In the genomic region with DNA sequence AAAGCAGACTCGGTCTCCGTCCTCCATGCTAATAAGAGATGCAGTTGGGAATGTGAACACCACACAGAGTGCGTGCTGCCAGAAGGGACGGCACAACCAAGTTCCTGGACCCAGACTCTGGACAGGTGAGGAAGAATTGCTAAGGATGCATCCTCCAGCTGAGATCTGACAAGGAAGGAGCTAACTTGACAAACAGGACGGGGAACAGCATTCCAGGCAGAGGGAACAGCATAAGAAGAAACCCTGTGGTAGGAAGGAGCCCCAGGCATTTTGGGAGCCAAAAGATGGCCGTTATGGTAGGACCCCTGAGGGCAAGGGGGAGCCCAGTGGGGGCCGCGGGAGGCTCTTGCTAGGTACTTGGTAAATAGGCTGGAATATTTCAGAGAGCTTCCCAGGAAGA, we compare ENCODE assay signal across 21 cellular contexts. TPM values are rescaled to one million over a fixed set of nuclear protein-coding genes. Genes with fewer than 3 reads are reported as not detected.
A peak's percentile ranks its signal among the peaks of the same experiment; 100 is the strongest.
DNase-seq lines count a peak whose midpoint lies in the region; ATAC-seq and TF ChIP-seq lines count a peak whose summit lies in the region.
"Had no signal": no experiment of that assay in that cellular context is flagged by ENCODE, and none has a peak within 500 bp of the region (broad histone marks: within the 10 kb centered on the region; RNA-seq: fewer than 3 reads in every experiment).

No MANE protein-coding gene starts in this region.

- no peak overlapping the region for H2AFZ ChIP-seq in PC-9

- no peaks in the 10 kb centered on the region for H3K9me2 ChIP-seq in PC-9 (ENCODE audit: insufficient read depth)

- peaks cover 33% of the 10 kb centered on the region for H3K36me3 Mint-ChIP-seq in activated CD4-positive, alpha-beta T cell treated with anti-CD3 and anti-CD28 coated beads, Interleukin-2, amount 10 ng/mL, durations not matched to agents 7 days and 5 days (ENCODE audit: low read depth)
- H3K36me3 Mint-ChIP-seq in activated CD4-positive, alpha-beta T cell treated with anti-CD3 and anti-CD28 coated beads for 36 hours (ENCODE audit: low read depth) = peaks cover 20% of the 10 kb centered on the region
- H3K36me3 Mint-ChIP-seq in CD14-positive monocyte = peaks cover 9 to 17% of the 10 kb centered on the region in 2 donors
- no peaks in the 10 kb centered on the region for H3K36me3 Mint-ChIP-seq in endodermal cell (ENCODE audit: low read depth)
- H3K36me3 Mint-ChIP-seq: CD8-positive, alpha-beta T cell had no signal

- peaks cover 34% of the 10 kb centered on the region for H3K79me2 ChIP-seq in PC-9 (ENCODE audit: low read depth)

- peak overlapping the region; percentile 49 for H3K4me2 ChIP-seq in PC-9

- POLR2A ChIA-PET in activated CD4-positive, alpha-beta T cell treated with anti-CD3 and anti-CD28 coated beads, Interleukin-2, amount 10 ng/mL, durations not matched to agents 7 days and 5 days (lab: Charles Lee) = no interaction called here
- POLR2A ChIA-PET in activated CD4-positive, alpha-beta T cell treated with anti-CD3 and anti-CD28 coated beads for 36 hours (lab: Charles Lee) = no interaction called here
- POLR2A ChIA-PET in PC-9 (lab: Charles Lee; ENCODE audit: unreplicated experiment) = interaction anchor here (0.7 kb wide), 1 partner anchor 741 kb away, joined by 4 read pairs; no protein-coding TSS in a partner anchor

- H3K36me3 ChIP-seq in PC-9 (ENCODE audit: low read depth) (no peaks in the 10 kb centered on the region), neutrophil (peaks cover 20% of the 10 kb centered on the region), sigmoid colon (no peaks in the 10 kb centered on the region), endodermal cell (ENCODE audit: control insufficient read depth, insufficient read depth, low read length) (no peaks in the 10 kb centered on the region)
- H3K36me3 ChIP-seq: BE2C had no signal

- intact Hi-C loops in activated CD4-positive, alpha-beta T cell treated with anti-CD3 and anti-CD28 coated beads for 36 hours (cut with DNase I, micrococcal nuclease) = loop anchor here in 1 of 2 experiments (10.0 kb wide), 3 partner anchors 376 to 656 kb away; partner anchors contain the start of genes MTMR3, NF2, UQCR10 and ZMAT5
- intact Hi-C loops in CD14-positive monocyte (cut with micrococcal nuclease) (loop anchor here in 1 of 2 donors (2.0 kb wide), 1 partner anchor 48 kb away; no protein-coding TSS in a partner anchor), PC-9 (cut with micrococcal nuclease; ENCODE audit: unreplicated experiment) (loop anchor here (10.0 kb wide), 1 partner anchor 344 kb away; the partner anchor contains the start of gene TCN2), sigmoid colon (cut with DNase I) (no loop called here)

- no peak for ATAC-seq in activated CD4-positive, alpha-beta T cell treated with anti-CD3 and anti-CD28 coated beads for 36 hours
- ATAC-seq: CD8-positive, alpha-beta T cell had no signal

- H3K9me3 ChIP-seq in PC-9 (ENCODE audit: insufficient read depth, low read depth) = no peaks in the 10 kb centered on the region
- no peaks in the 10 kb centered on the region for H3K9me3 ChIP-seq in neutrophil
- no peaks in the 10 kb centered on the region for H3K9me3 ChIP-seq in sigmoid colon
- H3K9me3 ChIP-seq in endodermal cell (ENCODE audit: control insufficient read depth, low read length) = no peaks in the 10 kb centered on the region
- H3K9me3 ChIP-seq: BE2C had no signal

- 91 to 93% methylated on average over 8 of the region's 8 CpGs for WGBS in sigmoid colon, 2 donors
- 92 to 95% methylated on average over 6 to 8 of the region's 8 CpGs for WGBS in endodermal cell (ENCODE audit: insufficient coverage in 1 of 2, insufficient read length in 1 of 2), 2 experiments

- H3K27me3 ChIP-seq in PC-9 (ENCODE audit: insufficient read depth, low read depth) = no peaks in the 10 kb centered on the region
- H3K27me3 ChIP-seq in neutrophil = no peaks in the 10 kb centered on the region
- H3K27me3 ChIP-seq in sigmoid colon = no peaks in the 10 kb centered on the region
- no peaks in the 10 kb centered on the region for H3K27me3 ChIP-seq in endodermal cell (ENCODE audit: control insufficient read depth, insufficient read depth, low read length, poor library complexity, severe bottlenecking)
- H3K27me3 ChIP-seq: BE2C had no signal

- TF ChIP-seq CTCF in CD14-positive monocyte (IDR thresholded peaks at IDR 0.05) = no peak
- TF ChIP-seq CTCF in PC-9 (conservative IDR thresholded peaks at IDR 0.05) = no peak
- no peak for TF ChIP-seq CTCF in neutrophil (IDR thresholded peaks at IDR 0.05)
- no peak for TF ChIP-seq CTCF in sigmoid colon (IDR thresholded peaks at IDR 0.05)
- TF ChIP-seq CTCF in endodermal cell (conservative IDR thresholded peaks at IDR 0.05) = no peak

- no peaks in the 10 kb centered on the region for H3K27me3 Mint-ChIP-seq in activated CD4-positive, alpha-beta T cell treated with anti-CD3 and anti-CD28 coated beads, Interleukin-2, amount 10 ng/mL, durations not matched to agents 7 days and 5 days
- H3K27me3 Mint-ChIP-seq in activated CD4-positive, alpha-beta T cell treated with anti-CD3 and anti-CD28 coated beads for 36 hours = no peaks in the 10 kb centered on the region
- H3K27me3 Mint-ChIP-seq in CD14-positive monocyte (ENCODE audit: low read depth in 3 of 3) (peaks cover 12 to 19% (median 12%) of the 10 kb centered on the region in 3 donors), endodermal cell (ENCODE audit: insufficient read depth) (peaks cover 10% of the 10 kb centered on the region)

- no peak overlapping the region for H3K9ac ChIP-seq in endodermal cell (ENCODE audit: extremely low read depth, low read length, poor library complexity, severe bottlenecking)

- H3K4me3 ChIP-seq in PC-9 (no peak overlapping the region), neutrophil (ENCODE audit: low read depth in 1 of 2, low read length in 1 of 2) (no peak overlapping the region), sigmoid colon (no peak overlapping the region), endodermal cell (ENCODE audit: low read length) (no peak overlapping the region)

- no peak for DNase-seq in activated CD4-positive, alpha-beta T cell treated with anti-CD3 and anti-CD28 coated beads, Interleukin-2, amount 10 ng/mL, durations not matched to agents 7 days and 5 days
- no peak for DNase-seq in activated CD4-positive, alpha-beta T cell treated with anti-CD3 and anti-CD28 coated beads for 36 hours
- DNase-seq in CD14-positive monocyte (ENCODE audit: low spot score) (no peak), PC-9 (peak in 1 of 2 experiments; percentile 52), sigmoid colon (no peak), endodermal cell (no peak), NAMALWA (ENCODE audit: low spot score) (no peak)
- DNase-seq: BE2C; CD8-positive, alpha-beta T cell; COR-L47; DMS153; DMS79 treated with DMSO at 0.1 percent for 48 hours; GDM1; HCEC 1CT; HFFc6 had no signal

- CTCF ChIA-PET in activated CD4-positive, alpha-beta T cell treated with anti-CD3 and anti-CD28 coated beads, Interleukin-2, amount 10 ng/mL, durations not matched to agents 7 days and 5 days (lab: Charles Lee) = interaction anchor here (0.6 to 1.7 kb wide), 5 partner anchors 9 to 1436 kb away, joined by 3 to 6 read pairs (median 3); partner anchors contain the start of gene SF3A1
- CTCF ChIA-PET in activated CD4-positive, alpha-beta T cell treated with anti-CD3 and anti-CD28 coated beads for 36 hours (lab: Charles Lee) = interaction anchor here (0.6 to 2.8 kb wide), 4 partner anchors 22 to 255 kb away, joined by 3 to 16 read pairs (median 8); partner anchors contain the start of gene CASTOR1
- CTCF ChIA-PET in PC-9 (lab: Charles Lee) = interaction anchor here (1.0 kb wide), 1 partner anchor 28 kb away, joined by 4 read pairs; no protein-coding TSS in a partner anchor

- H3F3A ChIP-seq in PC-9 (ENCODE audit: insufficient read depth, low read depth) = peaks cover 38% of the 10 kb centered on the region

- peak overlapping the region; percentile 52 for H3K27ac Mint-ChIP-seq in activated CD4-positive, alpha-beta T cell treated with anti-CD3 and anti-CD28 coated beads, Interleukin-2, amount 10 ng/mL, durations not matched to agents 7 days and 5 days
- no peak overlapping the region for H3K27ac Mint-ChIP-seq in activated CD4-positive, alpha-beta T cell treated with anti-CD3 and anti-CD28 coated beads for 36 hours
- H3K27ac Mint-ChIP-seq in CD14-positive monocyte (peak overlapping the region in 6 of 7 donors; percentile 82 to 99 (median 91)), endodermal cell (no peak overlapping the region)
- H3K27ac Mint-ChIP-seq: HFFc6 had no signal

- BruUV-seq in PC-9 (replicated peaks; lab: Mats Ljungman, UMichigan) = no TSS peak

- H3K4me3 Mint-ChIP-seq in activated CD4-positive, alpha-beta T cell treated with anti-CD3 and anti-CD28 coated beads, Interleukin-2, amount 10 ng/mL, durations not matched to agents 7 days and 5 days = no peak overlapping the region
- no peak overlapping the region for H3K4me3 Mint-ChIP-seq in activated CD4-positive, alpha-beta T cell treated with anti-CD3 and anti-CD28 coated beads for 36 hours
- H3K4me3 Mint-ChIP-seq in CD14-positive monocyte (peak overlapping the region in 1 of 2 donors; percentile 3), endodermal cell (no peak overlapping the region)
- H3K4me3 Mint-ChIP-seq: CD8-positive, alpha-beta T cell; HFFc6 had no signal

- H3K9me3 Mint-ChIP-seq in activated CD4-positive, alpha-beta T cell treated with anti-CD3 and anti-CD28 coated beads, Interleukin-2, amount 10 ng/mL, durations not matched to agents 7 days and 5 days = no peaks in the 10 kb centered on the region
- no peaks in the 10 kb centered on the region for H3K9me3 Mint-ChIP-seq in activated CD4-positive, alpha-beta T cell treated with anti-CD3 and anti-CD28 coated beads for 36 hours (ENCODE audit: low read depth)
- no peaks in the 10 kb centered on the region for H3K9me3 Mint-ChIP-seq in CD14-positive monocyte
- no peaks in the 10 kb centered on the region for H3K9me3 Mint-ChIP-seq in endodermal cell
- H3K9me3 Mint-ChIP-seq: CD8-positive, alpha-beta T cell; HFFc6 had no signal

- peaks cover 54% of the 10 kb centered on the region for H3K4me1 ChIP-seq in PC-9 (replicated peaks; ENCODE audit: insufficient read depth)
- peaks cover 73 to 82% of the 10 kb centered on the region in 2 experiments for H3K4me1 ChIP-seq in neutrophil (ENCODE audit: control insufficient read depth in 1 of 2, insufficient read depth in 1 of 2, low read depth in 1 of 2, low read length in 1 of 2)
- peaks cover 0 to 15% (median 9%) of the 10 kb centered on the region in 4 donors for H3K4me1 ChIP-seq in sigmoid colon
- H3K4me1 ChIP-seq in endodermal cell (ENCODE audit: control insufficient read depth, insufficient read depth, low read length) = no peaks in the 10 kb centered on the region

- H3K27ac ChIP-seq in PC-9 (peak overlapping the region; percentile 76), neutrophil (peak overlapping the region; percentile 100), sigmoid colon (no peak overlapping the region), endodermal cell (ENCODE audit: low read depth, low read length) (no peak overlapping the region)
- H3K27ac ChIP-seq: C4-2B had no signal

- peaks cover 70% of the 10 kb centered on the region for H3K4me1 Mint-ChIP-seq in activated CD4-positive, alpha-beta T cell treated with anti-CD3 and anti-CD28 coated beads, Interleukin-2, amount 10 ng/mL, durations not matched to agents 7 days and 5 days
- H3K4me1 Mint-ChIP-seq in activated CD4-positive, alpha-beta T cell treated with anti-CD3 and anti-CD28 coated beads for 36 hours = peaks cover 27% of the 10 kb centered on the region
- H3K4me1 Mint-ChIP-seq in CD14-positive monocyte (peaks cover 72% of the 10 kb centered on the region), endodermal cell (peaks cover 8% of the 10 kb centered on the region)

- no peak for TF ChIP-seq EP300 in sigmoid colon (IDR thresholded peaks at IDR 0.05)

- no peak for TF ChIP-seq POLR2A in sigmoid colon (IDR thresholded peaks at IDR 0.05)

- no peaks in the 10 kb centered on the region for H4K20me1 ChIP-seq in PC-9 (ENCODE audit: insufficient read depth)

RNA-seq across cellular contexts. Expression of gene OSM, which starts 6.0 kb away (rescaled TPM):
- total RNA-seq in activated CD4-positive, alpha-beta T cell treated with anti-CD3 and anti-CD28 coated beads, Interleukin-2, amount 10 ng/mL, durations not matched to agents 7 days and 5 days = 10 to 100 TPM; 74.7 to 80.5 TPM
- total RNA-seq in activated CD4-positive, alpha-beta T cell treated with anti-CD3 and anti-CD28 coated beads for 36 hours = 10 to 100 TPM; 13.8 to 17.6 TPM
- 100 to 1,000 TPM in 1 of 2 donors, 10 to 100 TPM in 1; 48.0 to 146 TPM for polyA plus RNA-seq in CD14-positive monocyte
- total RNA-seq in PC-9 (2021) = not detected in 2 replicates
- total RNA-seq in sigmoid colon = 10 to 100 TPM in 1 of 4 donors, 1 to 10 TPM in 1, under 1 TPM in 2; 0.71 to 12.8 (median 3.5) TPM
- 1 to 10 TPM in 2 of 3 donors, under 1 TPM in 1; 0.60 to 9.9 (median 1.5) TPM for polyA plus RNA-seq in sigmoid colon
- not detected for total RNA-seq in endodermal cell
- not detected for polyA plus RNA-seq in endodermal cell (2013, experiment 1 of 2)
- polyA plus RNA-seq in endodermal cell (2013, experiment 2 of 2) = not detected
- total RNA-seq: A172, H4, HFFc6, HT1080 had no signal
- polyA plus RNA-seq: AG04450 had no signal

RNA-seq across cellular contexts. Expression of gene LIF, which starts 14.1 kb away (rescaled TPM):
- total RNA-seq in activated CD4-positive, alpha-beta T cell treated with anti-CD3 and anti-CD28 coated beads, Interleukin-2, amount 10 ng/mL, durations not matched to agents 7 days and 5 days = 100 to 1,000 TPM; 102 to 103 TPM
- total RNA-seq in activated CD4-positive, alpha-beta T cell treated with anti-CD3 and anti-CD28 coated beads for 36 hours = 100 to 1,000 TPM in 1 of 2 experiments, 10 to 100 TPM in 1; 77.3 to 105 TPM
- polyA plus RNA-seq in CD14-positive monocyte (not detected), sigmoid colon (10 to 100 TPM in 1 of 3 donors, 1 to 10 TPM in 2; 1.6 to 10.3 (median 1.8) TPM)
- total RNA-seq in PC-9 (2021) (17.2 and 17.4 TPM in 2 replicates), sigmoid colon (1 to 10 TPM in 1 of 4 donors, under 1 TPM in 3; 0.28 to 5.8 (median 0.34) TPM), endodermal cell (under 1 TPM; 0.31 to 0.77 TPM)
- 0.78 TPM for polyA plus RNA-seq in endodermal cell (2013, experiment 1 of 2)
- polyA plus RNA-seq in endodermal cell (2013, experiment 2 of 2) = 0.87 TPM

RNA-seq across cellular contexts. Expression of gene CASTOR1, which starts 28.6 kb away (rescaled TPM):
- 10 to 100 TPM; 16.7 to 20.0 TPM for total RNA-seq in activated CD4-positive, alpha-beta T cell treated with anti-CD3 and anti-CD28 coated beads, Interleukin-2, amount 10 ng/mL, durations not matched to agents 7 days and 5 days
- 1 to 10 TPM; 1.6 to 2.2 TPM for total RNA-seq in activated CD4-positive, alpha-beta T cell treated with anti-CD3 and anti-CD28 coated beads for 36 hours
- polyA plus RNA-seq in CD14-positive monocyte (1 to 10 TPM; 6.4 to 6.5 TPM), sigmoid colon (1 to 10 TPM in 2 of 3 donors, not detected in 1; 6.4 to 8.4 TPM)
- total RNA-seq in PC-9 (2021) (10.6 and 11.1 TPM in 2 replicates), sigmoid colon (10 to 100 TPM in 2 of 4 donors, 1 to 10 TPM in 2; 5.3 to 15.0 (median 10.8) TPM), endodermal cell (10 to 100 TPM; 19.2 to 19.5 TPM)
- polyA plus RNA-seq in endodermal cell (2013, experiment 1 of 2) = 8.4 TPM
- 10.1 TPM for polyA plus RNA-seq in endodermal cell (2013, experiment 2 of 2)

Comparison
In these comparisons a context has a peak if more than half of its experiments do, and no peak if none do; other contexts are left out.
1. H3K27ac Mint-ChIP-seq: peak in activated CD4-positive, alpha-beta T cell treated with anti-CD3 and anti-CD28 coated beads, Interleukin-2, amount 10 ng/mL, durations not matched to agents 7 days and 5 days (single experiment) and CD14-positive monocyte (6 of 7); none in activated CD4-positive, alpha-beta T cell treated with anti-CD3 and anti-CD28 coated beads for 36 hours (single experiment) and endodermal cell (single experiment).
2. RNA of gene OSM, which starts 6.0 kb away (total RNA-seq): 74.7 to 80.5 TPM in activated CD4-positive, alpha-beta T cell treated with anti-CD3 and anti-CD28 coated beads, Interleukin-2, amount 10 ng/mL, durations not matched to agents 7 days and 5 days; 13.8 to 17.6 TPM in activated CD4-positive, alpha-beta T cell treated with anti-CD3 and anti-CD28 coated beads for 36 hours, 0.71 to 12.8 TPM in sigmoid colon, not detected in PC-9 and not detected in endodermal cell; every median in the first group is over 4 times any median in the second.
3. H3K27ac ChIP-seq: peak in PC-9 (single experiment) and neutrophil (single experiment); none in sigmoid colon (0 of 4) and endodermal cell (single experiment).